Comparison of ENCODE assay signal across 22 cellular contexts in genomic region chr6:56378507-56378906, GRCh38.
"Had no signal": no experiment of that assay in that cellular context is flagged by ENCODE, and none has a peak within 500 bp of the region (broad histone marks: within the 10 kb centered on the region; RNA-seq: fewer than 3 reads in every experiment).

No MANE protein-coding gene starts in this region.

- DNase-seq: activated CD4-positive, alpha-beta T cell treated with anti-CD3 and anti-CD28 coated beads for 4 hours; activated CD4-positive, alpha-beta T cell treated with anti-CD3 and anti-CD28 coated beads, Interleukin-2, amount 50 U/mL, for 48 hours; activated CD4-positive, CD25-positive, alpha-beta regulatory T cell; activated naive CD4-positive, alpha-beta T cell treated with Interleukin-2 at 50 U/mL for 16 hours; activated naive CD8-positive, alpha-beta T cell treated with anti-CD3 and anti-CD28 coated beads, Interleukin-2, amount 10 ng/mL, durations not matched to agents 7 days and 5 days; activated T-cell treated with anti-CD3 and anti-CD28 coated beads, Interleukin-2, amount 50 U/mL, for 48 hours; amniotic stem cell; cerebellar nuclear complex; heart right ventricle; kidney glomerular epithelial cell; left lung; midbrain; natural killer cell; psoas muscle; stimulated activated CD4-positive, alpha-beta T cell treated with anti-CD3 and anti-CD28 coated beads, Interleukin-12 subunit alpha, Interleukin-12 subunit beta, amount 100 ng/mL, for 4 hours; stimulated activated naive CD8-positive, alpha-beta T cell treated with anti-CD3 and anti-CD28 coated beads, Interleukin-15, amount 100 ng/mL, for 72 hours; transverse colon had no signal

- H3K27me3 ChIP-seq: heart right ventricle, left lung, right atrium auricular region, transverse colon had no signal

- H3K4me1 Mint-ChIP-seq: activated naive CD8-positive, alpha-beta T cell treated with anti-CD3 and anti-CD28 coated beads, Interleukin-2, amount 10 ng/mL, durations not matched to agents 7 days and 5 days; natural killer cell; stimulated activated effector memory CD8-positive, alpha-beta T cell treated with anti-CD3 and anti-CD28 coated beads, Interleukin-12 subunit alpha, Interleukin-12 subunit beta, amount 100 ng/mL, for 72 hours; stimulated activated naive CD8-positive, alpha-beta T cell treated with anti-CD3 and anti-CD28 coated beads, Interleukin-15, amount 100 ng/mL, for 72 hours had no signal

- H3K4me3 ChIP-seq: coronary artery, heart right ventricle, left lung, lung, psoas muscle, right atrium auricular region, transverse colon had no signal

- H3K36me3 Mint-ChIP-seq: activated naive CD8-positive, alpha-beta T cell treated with anti-CD3 and anti-CD28 coated beads, Interleukin-2, amount 10 ng/mL, durations not matched to agents 7 days and 5 days; natural killer cell; stimulated activated effector memory CD8-positive, alpha-beta T cell treated with anti-CD3 and anti-CD28 coated beads, Interleukin-12 subunit alpha, Interleukin-12 subunit beta, amount 100 ng/mL, for 72 hours had no signal

- H3K9me3 ChIP-seq: left lung, psoas muscle, right atrium auricular region, transverse colon had no signal

- H3K27ac Mint-ChIP-seq: activated naive CD8-positive, alpha-beta T cell treated with anti-CD3 and anti-CD28 coated beads, Interleukin-2, amount 10 ng/mL, durations not matched to agents 7 days and 5 days; natural killer cell; stimulated activated effector memory CD8-positive, alpha-beta T cell treated with anti-CD3 and anti-CD28 coated beads, Interleukin-12 subunit alpha, Interleukin-12 subunit beta, amount 100 ng/mL, for 72 hours; stimulated activated naive CD8-positive, alpha-beta T cell treated with anti-CD3 and anti-CD28 coated beads, Interleukin-15, amount 100 ng/mL, for 72 hours; T-helper 1 cell treated with Interleukin-12 subunit alpha and Interleukin-12 subunit beta and Interleukin-4 antibody, amounts not matched to agents 30 μg/mL and 1 μg/mL, for 36 hours had no signal

- H3K4me3 Mint-ChIP-seq: activated naive CD8-positive, alpha-beta T cell treated with anti-CD3 and anti-CD28 coated beads, Interleukin-2, amount 10 ng/mL, durations not matched to agents 7 days and 5 days; natural killer cell; stimulated activated effector memory CD8-positive, alpha-beta T cell treated with anti-CD3 and anti-CD28 coated beads, Interleukin-12 subunit alpha, Interleukin-12 subunit beta, amount 100 ng/mL, for 72 hours; stimulated activated naive CD8-positive, alpha-beta T cell treated with anti-CD3 and anti-CD28 coated beads, Interleukin-15, amount 100 ng/mL, for 72 hours; T-helper 1 cell treated with Interleukin-12 subunit alpha and Interleukin-12 subunit beta and Interleukin-4 antibody, amounts not matched to agents 30 μg/mL and 1 μg/mL, for 36 hours had no signal

- H3K27me3 Mint-ChIP-seq: stimulated activated naive CD8-positive, alpha-beta T cell treated with anti-CD3 and anti-CD28 coated beads, Interleukin-15, amount 100 ng/mL, for 72 hours had no signal

- H3K36me3 ChIP-seq: heart right ventricle, left lung, right atrium auricular region, transverse colon had no signal

- H3K9me3 Mint-ChIP-seq: activated naive CD8-positive, alpha-beta T cell treated with anti-CD3 and anti-CD28 coated beads, Interleukin-2, amount 10 ng/mL, durations not matched to agents 7 days and 5 days; natural killer cell; stimulated activated effector memory CD8-positive, alpha-beta T cell treated with anti-CD3 and anti-CD28 coated beads, Interleukin-12 subunit alpha, Interleukin-12 subunit beta, amount 100 ng/mL, for 72 hours; stimulated activated naive CD8-positive, alpha-beta T cell treated with anti-CD3 and anti-CD28 coated beads, Interleukin-15, amount 100 ng/mL, for 72 hours; T-helper 1 cell treated with Interleukin-12 subunit alpha and Interleukin-12 subunit beta and Interleukin-4 antibody, amounts not matched to agents 30 μg/mL and 1 μg/mL, for 36 hours had no signal

- H3K27ac ChIP-seq: coronary artery, heart right ventricle, left lung, psoas muscle, right atrium auricular region, transverse colon had no signal
